In genomic region chr4:11130195-11130975, GRCh38 we compare ENCODE assay signal across 1 cellular context.
TF ChIP-seq lines count a peak whose summit lies in the region.

No MANE protein-coding gene starts in this region.

TF ChIP-seq in SK-N-SH, 30 proteins besides CTCF, POLR2A, EP300 and RAD21 (continued from another document):
- no peak for TF ChIP-seq USF2 (IDR thresholded peaks at IDR 0.05; ENCODE audit: borderline replicate concordance, low read depth, low read length)
- TF ChIP-seq YY1 (IDR thresholded peaks at IDR 0.05; ENCODE audit: low read depth), result no peak
- TF ChIP-seq TCF12 (IDR thresholded peaks at IDR 0.05), result no peak
- TF ChIP-seq JUND (IDR thresholded peaks at IDR 0.05), result no peak
